In the genomic region with DNA sequence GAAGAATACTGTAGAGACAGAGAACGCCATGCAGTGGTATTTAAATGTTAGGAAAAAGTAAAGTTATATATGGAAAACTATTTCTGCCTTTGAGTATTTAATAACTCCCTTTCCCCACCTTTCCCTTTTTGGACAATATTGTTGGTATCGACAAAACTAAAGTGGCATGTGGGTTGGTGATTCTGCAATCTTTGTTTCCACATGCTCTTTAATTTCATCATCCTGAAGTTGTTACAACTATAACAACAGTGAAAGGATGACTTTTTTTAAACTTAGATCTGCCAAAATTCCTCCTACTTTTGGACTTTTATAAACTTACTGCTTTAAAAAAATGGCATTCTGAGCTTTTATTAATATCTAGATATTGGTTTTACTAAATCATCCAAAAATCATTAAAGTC, we compare ENCODE assay signal across 14 cellular contexts. TPM values are rescaled to one million over a fixed set of nuclear protein-coding genes. Genes with fewer than 3 reads are reported as not detected.
DNase-seq lines count a peak whose midpoint lies in the region; FAIRE-seq and TF ChIP-seq lines count a peak whose summit lies in the region.
"Had no signal": no experiment of that assay in that cellular context is flagged by ENCODE, and none has a peak within 500 bp of the region (broad histone marks: within the 10 kb centered on the region; RNA-seq: fewer than 3 reads in every experiment).

No MANE protein-coding gene starts in this region.

- H3K36me3 Mint-ChIP-seq in HFFc6 (ENCODE audit: low read depth) (peaks cover 71% of the 10 kb centered on the region), chondrocyte (ENCODE audit: low read depth) (peaks cover 12% of the 10 kb centered on the region)

- intact Hi-C loops in dorsolateral prefrontal cortex (cut with DNase I) = no loop called here

- no peak overlapping the region for H3K4me3 ChIP-seq in dorsolateral prefrontal cortex

- no peaks in the 10 kb centered on the region for H3K27me3 ChIP-seq in dorsolateral prefrontal cortex

- no peak for TF ChIP-seq POLR2A in erythroblast (IDR thresholded peaks at IDR 0.05; ENCODE audit: low read length)

- no peaks in the 10 kb centered on the region; the same call in 1 of the 2 replicates for H3K27me3 Mint-ChIP-seq in HFFc6 (ENCODE audit: insufficient read depth)
- H3K27me3 Mint-ChIP-seq in chondrocyte (ENCODE audit: low read depth) = no peaks in the 10 kb centered on the region

- DNase-seq in AG20443 (ENCODE audit: low spot score) (peak; percentile 27), HFFc6 (no peak), chondrocyte (ENCODE audit: low spot score) (no peak), A172 (ENCODE audit: low spot score) (no peak), erythroblast (lab: John Stamatoyannopoulos, UW) (no peak), dorsolateral prefrontal cortex (no peak)
- DNase-seq: DMS153, NCI-H1105, NCI-H187, NCI-H446, Right ventricle myocardium superior had no signal

- H3K27ac Mint-ChIP-seq in HFFc6 = peak overlapping the region; percentile 31; the same call in 1 of the 2 replicates
- peak overlapping the region; percentile 33 for H3K27ac Mint-ChIP-seq in chondrocyte (ENCODE audit: unreplicated experiment)

- no peaks in the 10 kb centered on the region for H3K9me3 Mint-ChIP-seq in HFFc6
- no peaks in the 10 kb centered on the region for H3K9me3 Mint-ChIP-seq in chondrocyte (ENCODE audit: low read depth)

- FAIRE-seq in islet of Langerhans (lab: Jason Lieb, UNC) = peak; percentile 53
- FAIRE-seq: HTR-8/SVneo had no signal

- H3K4me3 Mint-ChIP-seq in HFFc6 (no peak overlapping the region), chondrocyte (ENCODE audit: unreplicated experiment) (no peak overlapping the region)

- no peak overlapping the region for H3K27ac ChIP-seq in dorsolateral prefrontal cortex
- H3K27ac ChIP-seq: C4-2B had no signal

- H3K4me1 Mint-ChIP-seq in HFFc6 (ENCODE audit: low read depth) (peaks cover 87% of the 10 kb centered on the region), chondrocyte (ENCODE audit: low read depth) (peaks cover 12% of the 10 kb centered on the region)

- TF ChIP-seq CTCF in HFFc6 (IDR thresholded peaks at IDR 0.05) (no peak), chondrocyte (IDR thresholded peaks at IDR 0.05) (no peak), dorsolateral prefrontal cortex (IDR thresholded peaks at IDR 0.05 in 54 of 56, conservative IDR thresholded peaks at IDR 0.05 in 2 of 56; ENCODE audit: low read depth in 1 of 56, partially characterized antibody in 56 of 56) (no peak)

RNA-seq across cellular contexts. Expression of a gene that starts 25.3 kb away (rescaled TPM):
- total RNA-seq in HFFc6 (2021; fragmentation: NEBNext Ultra II Directional; extraction: Animal tissue kit (Norgen Biotek cat#: 25700)) = 10 to 100 TPM; 51.3 to 70.0 (median 58.5) TPM
- 25.9 to 32.6 TPM (median 27.2 TPM) in 3 replicates for total RNA-seq in chondrocyte
- total RNA-seq in A172 (2014; rRNA removed; shearing (Covaris generic)) = 19.2 and 20.3 TPM in 2 replicates
- total RNA-seq in dorsolateral prefrontal cortex = 10 to 100 TPM; 10.7 to 54.1 (median 29.8) TPM

RNA-seq across cellular contexts. Expression of a gene that starts 57.0 kb away (rescaled TPM):
- 10 to 100 TPM in 5 of 6 experiments, 1 to 10 TPM in 1; 8.7 to 15.7 (median 14.7) TPM for total RNA-seq in HFFc6 (2021; fragmentation: NEBNext Ultra II Directional; extraction: Animal tissue kit (Norgen Biotek cat#: 25700))
- total RNA-seq in chondrocyte = 0.19 TPM in 1 of 3 replicates, not detected in the others
- 0.24 and 0.34 TPM in 2 replicates for total RNA-seq in A172 (2014; rRNA removed; shearing (Covaris generic))
- 10 to 100 TPM in 115 of 120 experiments, 1 to 10 TPM in 5; 7.7 to 23.3 (median 14.2) TPM for total RNA-seq in dorsolateral prefrontal cortex
